17 cellular contexts compared by ENCODE assay signal in the genomic region with DNA sequence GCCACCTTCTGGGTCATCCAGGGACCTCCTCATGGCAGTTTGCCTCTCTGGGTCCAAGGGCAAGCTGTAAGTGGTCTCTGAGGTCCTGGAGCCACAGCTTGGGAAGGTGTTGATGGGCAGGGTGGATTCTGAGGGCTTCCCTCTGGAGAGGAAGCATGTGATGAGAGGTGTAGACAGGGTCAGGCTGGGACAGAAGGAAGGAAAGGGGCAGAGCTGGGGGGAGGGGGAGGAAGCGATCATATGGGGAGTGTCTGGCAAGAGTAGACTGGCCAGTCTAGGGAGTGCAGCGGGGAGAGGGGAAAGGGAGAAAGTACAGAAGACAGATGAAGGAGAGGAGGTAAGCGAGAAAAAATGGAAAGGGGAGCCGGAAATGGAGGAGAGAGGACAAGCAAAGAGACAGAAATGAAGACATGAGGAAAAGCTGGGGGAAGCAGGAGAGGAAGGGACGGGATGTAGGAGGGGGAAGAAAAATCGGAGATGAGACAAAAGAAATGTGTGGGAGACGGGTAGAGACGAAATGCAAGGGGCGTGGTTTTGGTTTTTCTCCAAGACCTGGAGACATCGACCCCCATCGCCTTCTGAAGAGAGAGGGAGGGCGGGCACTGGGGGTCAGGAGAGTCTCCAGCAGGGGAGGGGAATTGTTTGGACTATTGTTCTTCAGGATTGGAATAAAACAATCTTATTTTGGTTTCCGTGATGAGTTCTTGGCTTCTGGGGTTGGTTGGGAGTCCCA. TPM values are rescaled to one million over a fixed set of nuclear protein-coding genes. Genes with fewer than 3 reads are reported as not detected.
DNase-seq lines count a peak whose midpoint lies in the region; ATAC-seq, FAIRE-seq and TF ChIP-seq lines count a peak whose summit lies in the region.
"Had no signal": no experiment of that assay in that cellular context is flagged by ENCODE, and none has a peak within 500 bp of the region (broad histone marks: within the 10 kb centered on the region; RNA-seq: fewer than 3 reads in every experiment).

No MANE protein-coding gene starts in this region.

- BruUV-seq in A673 (replicated peaks; lab: Mats Ljungman, UMichigan) (no TSS peak), HCT116 (replicated peaks; lab: Mats Ljungman, UMichigan) (no TSS peak), K562 (replicated peaks; lab: Mats Ljungman, UMichigan) (no TSS peak)

- no peak overlapping the region for H2AFZ ChIP-seq in HCT116 (ENCODE audit: low read depth, low read length, poor library complexity, severe bottlenecking)
- H2AFZ ChIP-seq in K562 (ENCODE audit: low read depth, low read length), result no peak overlapping the region

- no peak overlapping the region for H3K9ac ChIP-seq in HCT116 (ENCODE audit: low read length)
- H3K9ac ChIP-seq in K562 (ENCODE audit: insufficient read depth in 1 of 2, low read depth in 2 of 2, low read length in 2 of 2), result peak overlapping the region in 1 of 2 experiments; percentile 12; a peak in 2 of 4 replicates

- H3K79me2 ChIP-seq in HCT116 (ENCODE audit: insufficient read depth, low read length), result no peaks in the 10 kb centered on the region
- no peaks in the 10 kb centered on the region for H3K79me2 ChIP-seq in K562 (ENCODE audit: control insufficient read depth, insufficient read depth, low read length)

- H3K27me3 ChIP-seq in A673 (replicated peaks; ENCODE audit: insufficient read depth, low read depth, low read length, poor library complexity) (no peaks in the 10 kb centered on the region), HCT116 (ENCODE audit: insufficient read depth, low read length) (no peaks in the 10 kb centered on the region), K562 (ENCODE audit: control insufficient read depth in 2 of 2, insufficient read depth in 2 of 2, low read length in 2 of 2) (no peaks in the 10 kb centered on the region)
- H3K27me3 ChIP-seq: foreskin keratinocyte, uterus had no signal

- DNase-seq in A673 (ENCODE audit: low spot score) (peak; percentile 27), HCT116 (ENCODE audit: low read depth, low spot score) (no peak), K562 (ENCODE audit: extremely low read depth in 1 of 4, low spot score in 3 of 4) (peak in 2 of 4 experiments; percentile 29), left lobe of liver (ENCODE audit: low spot score) (no peak), NCI-H1105 (lab: John Stamatoyannopoulos, UW) (no peak), NCI-H2081 (lab: John Stamatoyannopoulos, UW) (no peak), DMS53 (lab: John Stamatoyannopoulos, UW) (no peak)
- DNase-seq in activated naive CD4-positive, alpha-beta T cell (lab: John Stamatoyannopoulos, UW), result no peak
- DNase-seq: activated T-cell treated with anti-CD3 and anti-CD28 coated beads, Interleukin-2, amount 50 U/mL, for 4 hours; foreskin keratinocyte; GF-D8; Karpas-422; NCI-H2029; stimulated activated CD4-positive, alpha-beta T cell treated with anti-CD3 and anti-CD28 coated beads, Interleukin-2, amount 100 ng/mL, for 24 hours; uterus had no signal

- no peaks in the 10 kb centered on the region for H4K20me1 ChIP-seq in HCT116 (ENCODE audit: insufficient read depth)
- no peaks in the 10 kb centered on the region for H4K20me1 ChIP-seq in K562 (replicated peaks; ENCODE audit: control insufficient read depth, insufficient read depth, low read length)

- TF ChIP-seq RAD21 in HCT116 (IDR thresholded peaks at IDR 0.05; ENCODE audit: low read depth) (no peak), K562 (CRISPR knock-in tag; conservative IDR thresholded peaks at IDR 0.05 in 1 of 2, IDR thresholded peaks at IDR 0.05 in 1 of 2) (no peak)

- H3K4me1 ChIP-seq in A673 (ENCODE audit: insufficient read depth, low read length, poor library complexity, severe bottlenecking) (peaks cover 7% of the 10 kb centered on the region), HCT116 (ENCODE audit: control insufficient read depth in 1 of 2, insufficient read depth in 2 of 2, low read length in 2 of 2) (no peaks in the 10 kb centered on the region), K562 (replicated peaks in 1 of 2; ENCODE audit: control insufficient read depth in 2 of 2, insufficient read depth in 2 of 2, low read length in 2 of 2) (peaks cover 3 to 24% of the 10 kb centered on the region in 2 experiments; a peak in 3 of 5 replicates)
- H3K4me1 ChIP-seq: foreskin keratinocyte, uterus had no signal

- RAD21 ChIA-PET in HCT116 (lab: Charles Lee; ENCODE audit: low non-redundant PET in 1 of 2, low total read pairs in 2 of 2, uncharacterized antibody in 2 of 2, unreplicated experiment in 2 of 2), result no interaction called here

- TF ChIP-seq POLR2A in HCT116 (IDR thresholded peaks at IDR 0.05; ENCODE audit: borderline replicate concordance, extremely low read depth, insufficient read depth, insufficient read length) (no peak), K562 (conservative IDR thresholded peaks at IDR 0.05) (no peak)

- H3K36me3 ChIP-seq in A673 (ENCODE audit: insufficient read depth, low read length, poor library complexity, severe bottlenecking), result no peaks in the 10 kb centered on the region
- H3K36me3 ChIP-seq in HCT116 (ENCODE audit: control insufficient read depth in 1 of 2, insufficient read depth in 2 of 2, low read length in 2 of 2), result no peaks in the 10 kb centered on the region
- H3K36me3 ChIP-seq in K562 (ENCODE audit: control insufficient read depth, insufficient read depth, low read length), result no peaks in the 10 kb centered on the region
- H3K36me3 ChIP-seq: uterus had no signal

- no peak for TF ChIP-seq EP300 in K562 (IDR thresholded peaks at IDR 0.05; ENCODE audit: low read length)

- H3K4me2 ChIP-seq in HCT116 (ENCODE audit: low read length) (no peak overlapping the region), K562 (ENCODE audit: insufficient read depth, low read length) (no peak overlapping the region)

- CTCF ChIA-PET in A673 (lab: Charles Lee), result no interaction called here
- CTCF ChIA-PET in HCT116 (lab: Charles Lee), result no interaction called here
- CTCF ChIA-PET in K562 (lab: Yijun Ruan, JAX; ENCODE audit: low intra/inter-chr PET ratio), result no interaction called here

- H3K9me3 ChIP-seq in A673 (ENCODE audit: low read depth, low read length, poor library complexity, severe bottlenecking) (no peaks in the 10 kb centered on the region), HCT116 (ENCODE audit: control insufficient read depth in 1 of 2, insufficient read depth in 1 of 2, low read depth in 1 of 2, low read length in 2 of 2) (no peaks in the 10 kb centered on the region), K562 (replicated peaks; ENCODE audit: control insufficient read depth, insufficient read depth, low read depth, low read length) (no peaks in the 10 kb centered on the region)
- H3K9me3 ChIP-seq: uterus had no signal

- H3K9me2 ChIP-seq in HCT116 (ENCODE audit: insufficient read depth), result no peaks in the 10 kb centered on the region

- no peak for FAIRE-seq in K562 (lab: Jason Lieb, UNC)

- intact Hi-C loops in A673 (cut with micrococcal nuclease; ENCODE audit: unreplicated experiment) (no loop called here), HCT116 (cut with micrococcal nuclease) (no loop called here), K562 (cut with micrococcal nuclease) (no loop called here)

- WGBS in K562 (ENCODE audit: insufficient coverage, low coverage, missing lambda C conversion rate), result 21% methylated on average over 4 of the region's 13 CpGs

- H3K27ac ChIP-seq in A673 (ENCODE audit: low read depth, low read length, poor library complexity, severe bottlenecking) (peak overlapping the region; percentile 10), HCT116 (ENCODE audit: low read depth, low read length) (no peak overlapping the region), K562 (ENCODE audit: extremely low read depth, low read depth, low read length) (no peak overlapping the region)
- H3K27ac ChIP-seq: C4-2B, foreskin keratinocyte, SK-N-MC, uterus had no signal

- ATAC-seq in HCT116, result no peak; the same call in 1 of the 2 replicates
- ATAC-seq in K562, result peak; percentile 74
- ATAC-seq in left lobe of liver, result peak; percentile 47
- ATAC-seq: activated T-cell treated with anti-CD3 and anti-CD28 coated beads, Interleukin-2, amount 50 U/mL, for 4 hours; foreskin keratinocyte had no signal

- TF ChIP-seq CTCF in A673 (conservative IDR thresholded peaks at IDR 0.05; ENCODE audit: low read depth, low read length), result no peak
- no peak for TF ChIP-seq CTCF in HCT116 (IDR thresholded peaks at IDR 0.05 in 2 of 3, conservative IDR thresholded peaks at IDR 0.05 in 1 of 3; ENCODE audit: borderline replicate concordance in 1 of 3, insufficient read depth in 1 of 3, low read depth in 2 of 3, low read length in 2 of 3)
- no peak for TF ChIP-seq CTCF in K562 (IDR thresholded peaks at IDR 0.05 in 2 of 3, conservative IDR thresholded peaks at IDR 0.05 in 1 of 3; ENCODE audit: insufficient read depth in 2 of 3, low read depth in 1 of 3, low read length in 3 of 3)

- H3K4me3 ChIP-seq in A673 (ENCODE audit: low read depth, low read length, poor library complexity, severe bottlenecking), result no peak overlapping the region
- H3K4me3 ChIP-seq in HCT116 (replicated peaks in 1 of 2; ENCODE audit: low read depth in 1 of 2, low read length in 2 of 2), result no peak overlapping the region
- no peak overlapping the region for H3K4me3 ChIP-seq in K562
- H3K4me3 ChIP-seq: SK-N-MC, uterus had no signal

- POLR2A ChIA-PET in A673 (lab: Charles Lee; ENCODE audit: low non-redundant PET), result no interaction called here
- POLR2A ChIA-PET in HCT116 (lab: Charles Lee), result no interaction called here
- POLR2A ChIA-PET in K562 (lab: Yijun Ruan, JAX), result interaction anchor here (0.6 to 0.7 kb wide), 3 partner anchors 22 to 1519 kb away, joined by 3 read pairs; no protein-coding TSS in a partner anchor

- in situ Hi-C loops in K562 (cut with MboI), result no loop called here

- no peaks in the 10 kb centered on the region for H3K9me1 ChIP-seq in K562 (ENCODE audit: control insufficient read depth, insufficient read depth, low read length)

RNA-seq across cellular contexts. Expression of gene ZSWIM9, which starts 26.6 kb away (rescaled TPM):
- total RNA-seq in A673 (2021), result 12.0 and 15.8 TPM in 2 replicates
- 10.2 TPM for total RNA-seq in HCT116 (2021; ENCODE audit: unreplicated experiment)
- 7.3 and 8.6 TPM in 2 replicates for polyA plus RNA-seq in HCT116 (2012)
- total RNA-seq in K562 (2011; cell fraction: chromatin; rRNA removed; ENCODE audit: low replicate concordance), result 0.35 and 0.74 TPM in 2 replicates
- 0.53 and 1.0 TPM in 2 replicates for total RNA-seq in K562 (2011; cell fraction: nucleolus; rRNA removed)
- total RNA-seq in K562 (2011; cell fraction: nucleoplasm; rRNA removed), result 0.29 and 1.9 TPM in 2 replicates
- total RNA-seq in K562 (2014; rRNA removed), result 0.50 and 0.73 TPM in 2 replicates
- total RNA-seq in K562 (2014; rRNA removed; fragmentation: Illumina TruSeq; extraction: Trizol), result 0.11 and 0.13 TPM in 2 replicates
- 0.11 and 0.36 TPM in 2 replicates for total RNA-seq in K562 (2015; rRNA removed; fragmentation: Illumina TruSeq; extraction: Trizol)
- 1.4 TPM in 2 replicates for total RNA-seq in K562 (2021)
- 0.06 and 0.09 TPM in 2 replicates for polyA plus RNA-seq in K562 (2011; rRNA removed)
- polyA plus RNA-seq in K562 (2011; cell fraction: cytosol; rRNA removed), result 0.21 and 0.57 TPM in 2 replicates
- 0.15 and 0.51 TPM in 2 replicates for polyA plus RNA-seq in K562 (2011; cell fraction: nucleus; rRNA removed)
- polyA plus RNA-seq in K562 (2012), result 1.8 and 2.8 TPM in 2 replicates
- 0.33 and 0.58 TPM in 2 replicates for polyA plus RNA-seq in K562 (2014; fragmentation: Illumina TruSeq; extraction: Trizol)
- under 1 TPM in 1 of 2 experiments, not detected in 1; 0.04 TPM for polyA plus RNA-seq in K562 (2014; fragmentation: Nextera tagmentation; extraction: Ambion mirVana)
- 0.82 and 0.94 TPM in 2 replicates for polyA plus RNA-seq in K562 (2014; rRNA removed)
- polyA minus RNA-seq in K562 (2011; rRNA and poly(A)+ RNA removed), result 0.09 and 0.11 TPM in 2 replicates
- 0.73 and 1.7 TPM in 2 replicates for polyA minus RNA-seq in K562 (2011; cell fraction: cytosol; rRNA and poly(A)+ RNA removed)
- 0.40 and 0.44 TPM in 2 replicates for polyA minus RNA-seq in K562 (2011; cell fraction: nucleus; rRNA and poly(A)+ RNA removed)
- total RNA-seq in left lobe of liver, result 3.2 TPM

RNA-seq across cellular contexts. Expression of gene LIG1, which starts 27.0 kb away (rescaled TPM):
- 200 and 204 TPM in 2 replicates for total RNA-seq in A673 (2021)
- total RNA-seq in HCT116 (2021; ENCODE audit: unreplicated experiment), result 122 TPM
- polyA plus RNA-seq in HCT116 (2012), result 95.7 and 113 TPM in 2 replicates
- total RNA-seq in K562 (2011; cell fraction: chromatin; rRNA removed; ENCODE audit: low replicate concordance), result 141 and 259 TPM in 2 replicates
- 126 and 137 TPM in 2 replicates for total RNA-seq in K562 (2011; cell fraction: nucleolus; rRNA removed)
- 101 and 111 TPM in 2 replicates for total RNA-seq in K562 (2011; cell fraction: nucleoplasm; rRNA removed)
- total RNA-seq in K562 (2014; rRNA removed), result 111 and 114 TPM in 2 replicates
- 50.7 and 65.3 TPM in 2 replicates for total RNA-seq in K562 (2014; rRNA removed; fragmentation: Illumina TruSeq; extraction: Trizol)
- 70.4 and 75.5 TPM in 2 replicates for total RNA-seq in K562 (2015; rRNA removed; fragmentation: Illumina TruSeq; extraction: Trizol)
- 83.0 and 87.6 TPM in 2 replicates for total RNA-seq in K562 (2021)
- polyA plus RNA-seq in K562 (2011; rRNA removed), result 49.9 and 74.6 TPM in 2 replicates
- 47.6 and 48.1 TPM in 2 replicates for polyA plus RNA-seq in K562 (2011; cell fraction: cytosol; rRNA removed)
- 197 and 264 TPM in 2 replicates for polyA plus RNA-seq in K562 (2011; cell fraction: nucleus; rRNA removed)
- 97.1 and 97.7 TPM in 2 replicates for polyA plus RNA-seq in K562 (2012)
- polyA plus RNA-seq in K562 (2014; fragmentation: Illumina TruSeq; extraction: Trizol), result 71.1 and 75.8 TPM in 2 replicates
- polyA plus RNA-seq in K562 (2014; fragmentation: Nextera tagmentation; extraction: Ambion mirVana), result 10 to 100 TPM in 1 of 2 experiments, 1 to 10 TPM in 1; 9.6 to 11.0 TPM
- polyA plus RNA-seq in K562 (2014; rRNA removed), result 82.1 and 101 TPM in 2 replicates
- polyA minus RNA-seq in K562 (2011; rRNA and poly(A)+ RNA removed), result 59.9 and 62.9 TPM in 2 replicates
- polyA minus RNA-seq in K562 (2011; cell fraction: cytosol; rRNA and poly(A)+ RNA removed), result 33.3 and 44.0 TPM in 2 replicates
- 75.4 and 82.3 TPM in 2 replicates for polyA minus RNA-seq in K562 (2011; cell fraction: nucleus; rRNA and poly(A)+ RNA removed)
- 9.8 TPM for total RNA-seq in left lobe of liver

RNA-seq across cellular contexts. Expression of gene CARD8, which starts 58.6 kb away (rescaled TPM):
- 139 and 151 TPM in 2 replicates for total RNA-seq in A673 (2021)
- 17.5 TPM for total RNA-seq in HCT116 (2021; ENCODE audit: unreplicated experiment)
- 11.4 and 13.7 TPM in 2 replicates for polyA plus RNA-seq in HCT116 (2012)
- 58.7 and 125 TPM in 2 replicates for total RNA-seq in K562 (2011; cell fraction: chromatin; rRNA removed; ENCODE audit: low replicate concordance)
- total RNA-seq in K562 (2011; cell fraction: nucleolus; rRNA removed), result 30.7 and 35.2 TPM in 2 replicates
- 52.3 and 75.5 TPM in 2 replicates for total RNA-seq in K562 (2011; cell fraction: nucleoplasm; rRNA removed)
- 9.9 and 11.5 TPM in 2 replicates for total RNA-seq in K562 (2014; rRNA removed)
- total RNA-seq in K562 (2014; rRNA removed; fragmentation: Illumina TruSeq; extraction: Trizol), result 25.2 and 26.4 TPM in 2 replicates
- 22.0 and 23.8 TPM in 2 replicates for total RNA-seq in K562 (2015; rRNA removed; fragmentation: Illumina TruSeq; extraction: Trizol)
- 16.0 and 18.6 TPM in 2 replicates for total RNA-seq in K562 (2021)
- 16.0 and 20.8 TPM in 2 replicates for polyA plus RNA-seq in K562 (2011; rRNA removed)
- polyA plus RNA-seq in K562 (2011; cell fraction: cytosol; rRNA removed), result 8.3 and 10.2 TPM in 2 replicates
- 61.8 and 88.2 TPM in 2 replicates for polyA plus RNA-seq in K562 (2011; cell fraction: nucleus; rRNA removed)
- 16.8 and 17.4 TPM in 2 replicates for polyA plus RNA-seq in K562 (2012)
- 18.3 and 25.5 TPM in 2 replicates for polyA plus RNA-seq in K562 (2014; fragmentation: Illumina TruSeq; extraction: Trizol)
- polyA plus RNA-seq in K562 (2014; fragmentation: Nextera tagmentation; extraction: Ambion mirVana), result 10 to 100 TPM; 17.4 to 18.3 TPM
- polyA plus RNA-seq in K562 (2014; rRNA removed), result 20.6 and 23.1 TPM in 2 replicates
- polyA minus RNA-seq in K562 (2011; rRNA and poly(A)+ RNA removed), result 22.6 and 27.3 TPM in 2 replicates
- polyA minus RNA-seq in K562 (2011; cell fraction: cytosol; rRNA and poly(A)+ RNA removed), result 6.9 and 7.1 TPM in 2 replicates
- 27.2 and 38.7 TPM in 2 replicates for polyA minus RNA-seq in K562 (2011; cell fraction: nucleus; rRNA and poly(A)+ RNA removed)
- 17.4 TPM for total RNA-seq in left lobe of liver
